17 cellular contexts compared by ENCODE assay signal in genomic region chr17:61486135-61487120, GRCh38. TPM values are rescaled to one million over a fixed set of nuclear protein-coding genes. Genes with fewer than 3 reads are reported as not detected.
A peak's percentile ranks its signal among the peaks of the same experiment; 100 is the strongest.
DNase-seq lines count a peak whose midpoint lies in the region; ATAC-seq, FAIRE-seq and TF ChIP-seq lines count a peak whose summit lies in the region.
"Had no signal": no experiment of that assay in that cellular context is flagged by ENCODE, and none has a peak within 500 bp of the region (broad histone marks: within the 10 kb centered on the region; RNA-seq: fewer than 3 reads in every experiment).

No MANE protein-coding gene starts in this region.

- intact Hi-C loops in posterior vena cava (cut with DNase I) = loop anchor here in 1 of 2 donors (2.0 kb wide), 1 partner anchor 74 kb away; no protein-coding TSS in a partner anchor

- no peak overlapping the region for H3K4me3 ChIP-seq in fibroblast of villous mesenchyme (ENCODE audit: low read depth, low read length)
- H3K4me3 ChIP-seq: skin epidermis had no signal

- no peak for ATAC-seq in HG02798 (IDR thresholded peaks at IDR 0.05; ENCODE audit: poor library complexity, unreplicated experiment)
- ATAC-seq: activated T-helper 17 cell treated with anti-CD3 and anti-CD28 coated beads, Interleukin-2, amount 50 U/mL, for 72 hours; CD8-positive, alpha-beta T cell had no signal

- TF ChIP-seq CTCF in fibroblast of villous mesenchyme (IDR thresholded peaks at IDR 0.05; ENCODE audit: insufficient read depth, low read depth, low read length) = no peak

- no peak for FAIRE-seq in urothelium cell line (lab: Jason Lieb, UNC)
- FAIRE-seq: astrocyte had no signal

- DNase-seq in ELR (ENCODE audit: low read depth) = peak; percentile 29
- peak; percentile 93 for DNase-seq in NCI-H69 (lab: John Stamatoyannopoulos, UW)
- DNase-seq in fibroblast of villous mesenchyme (ENCODE audit: low read depth) = peak; percentile 66
- peak; percentile 58 for DNase-seq in posterior vena cava (ENCODE audit: low spot score)
- DNase-seq in DMS153 (lab: John Stamatoyannopoulos, UW) = no peak
- DNase-seq in NCI-H2081 treated with DMSO at 0.1 percent for 48 hours (lab: John Stamatoyannopoulos, UW) = no peak
- no peak for DNase-seq in urothelium cell line (ENCODE audit: low spot score)
- DNase-seq: activated CD4-positive, alpha-beta T cell treated with anti-CD3 and anti-CD28 coated beads for 4 hours; CD8-positive, alpha-beta T cell; effector memory CD4-positive, alpha-beta T cell; kidney glomerular epithelial cell; T-helper 2 cell had no signal

RNA-seq across cellular contexts. Expression of gene TBX4, which starts 34.2 kb away (rescaled TPM):
- not detected in 2 replicates for total RNA-seq in fibroblast of villous mesenchyme
- total RNA-seq in posterior vena cava = under 1 TPM in 1 of 2 donors, not detected in 1; 0.24 TPM
- total RNA-seq: activated T-helper 17 cell treated with anti-CD3 and anti-CD28 coated beads, Interleukin-2, amount 50 U/mL, for 72 hours; CD8-positive, alpha-beta T cell; temporal lobe had no signal

Comparison
In these comparisons a context has a peak if more than half of its experiments do, and no peak if none do; other contexts are left out.
1. DNase-seq: peak in ELR (single experiment), NCI-H69 (single experiment), fibroblast of villous mesenchyme (single experiment) and posterior vena cava (single experiment); none in DMS153 (single experiment), NCI-H2081 treated with DMSO at 0.1 percent for 48 hours (single experiment) and urothelium cell line (single experiment).